ENCODE assay signal across 19 cellular contexts in genomic region chr18:21853972-21854563, GRCh38.
DNase-seq lines count a peak whose midpoint lies in the region; ATAC-seq, FAIRE-seq and TF ChIP-seq lines count a peak whose summit lies in the region.
"Had no signal": no experiment of that assay in that cellular context is flagged by ENCODE, and none has a peak within 500 bp of the region (broad histone marks: within the 10 kb centered on the region; RNA-seq: fewer than 3 reads in every experiment).

No MANE protein-coding gene starts in this region.

- ATAC-seq in HepG2 (no peak; the same call in 2 of the 3 replicates), GM21367 (IDR thresholded peaks at IDR 0.05; ENCODE audit: unreplicated experiment) (no peak), HG02840 (IDR thresholded peaks at IDR 0.05; ENCODE audit: low FRiP score, unreplicated experiment) (no peak)
- ATAC-seq: A549, Right ventricle myocardium inferior had no signal

- DNase-seq in GM04503 (ENCODE audit: low read depth), result peak; percentile 3
- DNase-seq in LNCaP clone FGC (ENCODE audit: low read depth), result peak; percentile 70
- DNase-seq in fibroblast of gingiva (ENCODE audit: low read depth), result peak; percentile 89
- DNase-seq in HepG2 (ENCODE audit: low spot score), result peak; percentile 8
- no peak for DNase-seq in GM12891 (ENCODE audit: insufficient read length, low spot score)
- DNase-seq in HK-2 (ENCODE audit: unreplicated experiment), result no peak
- DNase-seq: AML-193, DMS53, NCI-H1048, NCI-H146, NCI-H226, NCI-H69 had no signal

- TF ChIP-seq EP300 in HepG2 (IDR thresholded peaks at IDR 0.05; ENCODE audit: low read depth in 2 of 2, low read length in 2 of 2) (no peak), HepG2 (CRISPR knock-in tag; IDR thresholded peaks at IDR 0.05; ENCODE audit: borderline replicate concordance) (no peak)

- 76% methylated on average over 4 of the region's 4 CpGs for WGBS in HepG2 (ENCODE audit: low lambda C conversion rate)

- POLR2A ChIA-PET in HepG2 (lab: Yijun Ruan, JAX), result no interaction called here

- H3K9ac ChIP-seq in HepG2 (ENCODE audit: insufficient read depth, low read depth, low read length), result no peak overlapping the region

- no peak for TF ChIP-seq POLR2A in HepG2 (IDR thresholded peaks at IDR 0.05; ENCODE audit: insufficient read depth in 1 of 2, low read depth in 2 of 2, low read length in 2 of 2)
- TF ChIP-seq POLR2A in GM12891 (IDR thresholded peaks at IDR 0.05; ENCODE audit: low read depth, low read length), result no peak

- H3K36me3 ChIP-seq in HepG2 (replicated peaks in 1 of 2; ENCODE audit: control insufficient read depth in 1 of 2, insufficient read depth in 2 of 2, low read length in 2 of 2), result peaks cover 1 to 32% of the 10 kb centered on the region in 2 experiments

- CTCF ChIA-PET in HepG2 (lab: Yijun Ruan, JAX; ENCODE audit: low intra/inter-chr PET ratio, low total read pairs), result no interaction called here

- no peaks in the 10 kb centered on the region for H4K20me1 ChIP-seq in HepG2 (ENCODE audit: insufficient read depth, low read length)

- no peak for TF ChIP-seq RAD21 in HepG2 (CRISPR knock-in tag; IDR thresholded peaks at IDR 0.05)

- BruUV-seq in HepG2 (replicated peaks; lab: Mats Ljungman, UMichigan), result no TSS peak

- H3K4me1 ChIP-seq in HepG2 (ENCODE audit: insufficient read depth, low read length), result no peaks in the 10 kb centered on the region
- H3K4me1 ChIP-seq: A549 had no signal

- H3K27me3 ChIP-seq in HepG2 (ENCODE audit: control insufficient read depth in 1 of 2, insufficient read depth in 2 of 2, low read length in 2 of 2), result no peaks in the 10 kb centered on the region

- TF ChIP-seq CTCF in LNCaP clone FGC (IDR thresholded peaks at IDR 0.05; ENCODE audit: control insufficient read depth, extremely low read depth, insufficient read depth) (no peak), HepG2 (CRISPR knock-in tag; IDR thresholded peaks at IDR 0.05) (no peak)

- FAIRE-seq in HepG2 (lab: Jason Lieb, UNC) (no peak), GM12891 (lab: Jason Lieb, UNC) (no peak)
- FAIRE-seq: A549, GM12892, H1 had no signal

- no peak overlapping the region for H3K27ac ChIP-seq in HepG2 (ENCODE audit: extremely low read length, insufficient read depth, low read length)
- H3K27ac ChIP-seq: A549, SK-N-MC had no signal

- H3K4me3 ChIP-seq in LNCaP clone FGC (ENCODE audit: low read depth, low read length) (no peak overlapping the region), HepG2 (replicated peaks in 1 of 3; ENCODE audit: insufficient read depth in 1 of 3, low read depth in 2 of 3, low read length in 3 of 3) (no peak overlapping the region)
- H3K4me3 ChIP-seq: A549, SK-N-MC had no signal

- no peaks in the 10 kb centered on the region for H3K79me2 ChIP-seq in HepG2 (ENCODE audit: insufficient read depth, low read length)

- H2AFZ ChIP-seq in HepG2 (ENCODE audit: low read length), result no peak overlapping the region

- H3K9me3 ChIP-seq in HepG2 (ENCODE audit: low read length), result no peaks in the 10 kb centered on the region
- H3K9me3 ChIP-seq: A549 had no signal

- intact Hi-C loops in HepG2 (cut with micrococcal nuclease; ENCODE audit: unreplicated experiment), result no loop called here

- in situ Hi-C loops in HepG2 (cut with HindIII; ENCODE audit: extremely low pct_ligation_motif_present, low pct_unique_long_range_greater_than_20kb), result no loop called here

- no peak overlapping the region for H3K4me2 ChIP-seq in HepG2 (ENCODE audit: low read depth, low read length)
- H3K4me2 ChIP-seq: A549 had no signal

TF ChIP-seq in HepG2, 621 proteins besides CTCF, POLR2A, EP300 and RAD21:
- TF ChIP-seq SIN3B (IDR thresholded peaks at IDR 0.05; ENCODE audit: low read length), result no peak
- no peak for TF ChIP-seq ZSCAN31 (CRISPR knock-in tag; IDR thresholded peaks at IDR 0.05; ENCODE audit: low read depth)
- TF ChIP-seq TGIF2 (CRISPR knock-in tag; IDR thresholded peaks at IDR 0.05), result no peak
- no peak for TF ChIP-seq MED1 (CRISPR knock-in tag; IDR thresholded peaks at IDR 0.05)
- TF ChIP-seq SRSF4 (IDR thresholded peaks at IDR 0.05; ENCODE audit: low read depth, low read length, poor library complexity, severe bottlenecking), result no peak
- TF ChIP-seq TCF7 (IDR thresholded peaks at IDR 0.05; ENCODE audit: low read depth), result no peak
- TF ChIP-seq, protein P1, sequence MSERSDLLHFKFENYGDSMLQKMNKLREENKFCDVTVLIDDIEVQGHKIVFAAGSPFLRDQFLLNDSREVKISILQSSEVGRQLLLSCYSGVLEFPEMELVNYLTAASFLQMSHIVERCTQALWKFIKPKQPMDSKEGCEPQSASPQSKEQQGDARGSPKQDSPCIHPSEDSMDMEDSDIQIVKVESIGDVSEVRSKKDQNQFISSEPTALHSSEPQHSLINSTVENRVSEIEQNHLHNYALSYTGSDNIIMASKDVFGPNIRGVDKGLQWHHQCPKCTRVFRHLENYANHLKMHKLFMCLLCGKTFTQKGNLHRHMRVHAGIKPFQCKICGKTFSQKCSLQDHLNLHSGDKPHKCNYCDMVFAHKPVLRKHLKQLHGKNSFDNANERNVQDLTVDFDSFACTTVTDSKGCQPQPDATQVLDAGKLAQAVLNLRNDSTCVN (CRISPR knock-in tag; IDR thresholded peaks at IDR 0.05; ENCODE audit: borderline replicate concordance), result no peak
- TF ChIP-seq THAP11 (CRISPR knock-in tag; IDR thresholded peaks at IDR 0.05), result no peak
- TF ChIP-seq ADNP (CRISPR knock-in tag; IDR thresholded peaks at IDR 0.05), result no peak
- no peak for TF ChIP-seq PCBP2 (optimal IDR thresholded peaks at IDR 0.05; ENCODE audit: low read depth, low read length, poor library complexity, severe bottlenecking)

TF ChIP-seq in GM12891, 5 proteins besides CTCF, POLR2A, EP300 and RAD21:
- TF ChIP-seq TAF1 (IDR thresholded peaks at IDR 0.05; ENCODE audit: low read depth, low read length), result no peak
- TF ChIP-seq PAX5 (IDR thresholded peaks at IDR 0.05; ENCODE audit: insufficient read depth, low read length, severe bottlenecking), result no peak
- TF ChIP-seq POLR2AphosphoS5 (IDR thresholded peaks at IDR 0.05; ENCODE audit: low read depth, low read length), result no peak
- TF ChIP-seq POU2F2 (IDR thresholded peaks at IDR 0.05; ENCODE audit: low read depth, low read length), result no peak
- TF ChIP-seq SPI1 (IDR thresholded peaks at IDR 0.05; ENCODE audit: low read depth, low read length), result no peak

Comparison
In these comparisons a context has a peak if more than half of its experiments do, and no peak if none do; other contexts are left out.
1. DNase-seq: peak in GM04503 (single experiment), LNCaP clone FGC (single experiment), fibroblast of gingiva (single experiment) and HepG2 (single experiment); none in GM12891 (single experiment) and HK-2 (single experiment).